1 cellular context compared by ENCODE assay signal in the genomic region with DNA sequence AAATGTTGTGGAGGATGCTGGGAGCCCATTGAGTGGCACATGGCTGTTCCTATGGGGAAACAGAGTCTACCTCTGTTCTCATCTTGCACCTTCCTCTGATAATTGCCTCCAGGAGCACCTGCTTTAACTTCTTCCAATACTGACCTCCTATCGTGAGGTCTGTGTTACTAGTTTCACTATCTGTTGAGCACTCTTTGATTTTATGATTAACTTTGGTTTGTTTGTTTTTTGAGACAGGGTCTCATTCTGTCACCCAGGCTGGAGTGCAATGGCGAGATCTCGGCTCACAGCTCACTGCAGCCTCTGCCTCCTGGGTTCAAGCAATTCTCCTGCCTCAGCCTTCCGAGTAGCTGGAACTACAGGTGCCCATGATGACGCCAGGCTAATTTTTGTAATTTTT.
TF ChIP-seq lines count a peak whose summit lies in the region.

No MANE protein-coding gene starts in this region.

TF ChIP-seq in IMR-90, 13 proteins besides CTCF, POLR2A, EP300 and RAD21:
- no peak for TF ChIP-seq MAFK (IDR thresholded peaks at IDR 0.05; ENCODE audit: low read depth, low read length)
- no peak for TF ChIP-seq RCOR1 (IDR thresholded peaks at IDR 0.05; ENCODE audit: insufficient replicate concordance, low read length)
- TF ChIP-seq BHLHE40 (IDR thresholded peaks at IDR 0.05; ENCODE audit: low read depth, low read length) = no peak
- TF ChIP-seq MXI1 (IDR thresholded peaks at IDR 0.05; ENCODE audit: borderline replicate concordance, low read depth, low read length) = no peak
- TF ChIP-seq, protein P1, sequence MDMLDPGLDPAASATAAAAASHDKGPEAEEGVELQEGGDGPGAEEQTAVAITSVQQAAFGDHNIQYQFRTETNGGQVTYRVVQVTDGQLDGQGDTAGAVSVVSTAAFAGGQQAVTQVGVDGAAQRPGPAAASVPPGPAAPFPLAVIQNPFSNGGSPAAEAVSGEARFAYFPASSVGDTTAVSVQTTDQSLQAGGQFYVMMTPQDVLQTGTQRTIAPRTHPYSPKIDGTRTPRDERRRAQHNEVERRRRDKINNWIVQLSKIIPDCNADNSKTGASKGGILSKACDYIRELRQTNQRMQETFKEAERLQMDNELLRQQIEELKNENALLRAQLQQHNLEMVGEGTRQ (IDR thresholded peaks at IDR 0.05; ENCODE audit: low read depth, low read length) = no peak
- no peak for TF ChIP-seq RFX5 (IDR thresholded peaks at IDR 0.05; ENCODE audit: low read depth, low read length)
- TF ChIP-seq NFE2L2 (IDR thresholded peaks at IDR 0.05; ENCODE audit: low read depth, low read length) = no peak
- no peak for TF ChIP-seq MAZ (IDR thresholded peaks at IDR 0.05; ENCODE audit: borderline replicate concordance, low read depth, low read length)
- TF ChIP-seq, protein P2, sequence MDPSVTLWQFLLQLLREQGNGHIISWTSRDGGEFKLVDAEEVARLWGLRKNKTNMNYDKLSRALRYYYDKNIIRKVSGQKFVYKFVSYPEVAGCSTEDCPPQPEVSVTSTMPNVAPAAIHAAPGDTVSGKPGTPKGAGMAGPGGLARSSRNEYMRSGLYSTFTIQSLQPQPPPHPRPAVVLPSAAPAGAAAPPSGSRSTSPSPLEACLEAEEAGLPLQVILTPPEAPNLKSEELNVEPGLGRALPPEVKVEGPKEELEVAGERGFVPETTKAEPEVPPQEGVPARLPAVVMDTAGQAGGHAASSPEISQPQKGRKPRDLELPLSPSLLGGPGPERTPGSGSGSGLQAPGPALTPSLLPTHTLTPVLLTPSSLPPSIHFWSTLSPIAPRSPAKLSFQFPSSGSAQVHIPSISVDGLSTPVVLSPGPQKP (IDR thresholded peaks at IDR 0.05; ENCODE audit: borderline replicate concordance, low read depth, low read length) = no peak
- TF ChIP-seq SMC3 (IDR thresholded peaks at IDR 0.05; ENCODE audit: low read depth, low read length) = no peak
- TF ChIP-seq CEBPB (IDR thresholded peaks at IDR 0.05; ENCODE audit: low read depth, low read length) = no peak
- TF ChIP-seq FOS (IDR thresholded peaks at IDR 0.05; ENCODE audit: low read depth, low read length) = no peak
- TF ChIP-seq CHD1 (IDR thresholded peaks at IDR 0.05; ENCODE audit: low read depth, low read length) = no peak
